In the genomic region with DNA sequence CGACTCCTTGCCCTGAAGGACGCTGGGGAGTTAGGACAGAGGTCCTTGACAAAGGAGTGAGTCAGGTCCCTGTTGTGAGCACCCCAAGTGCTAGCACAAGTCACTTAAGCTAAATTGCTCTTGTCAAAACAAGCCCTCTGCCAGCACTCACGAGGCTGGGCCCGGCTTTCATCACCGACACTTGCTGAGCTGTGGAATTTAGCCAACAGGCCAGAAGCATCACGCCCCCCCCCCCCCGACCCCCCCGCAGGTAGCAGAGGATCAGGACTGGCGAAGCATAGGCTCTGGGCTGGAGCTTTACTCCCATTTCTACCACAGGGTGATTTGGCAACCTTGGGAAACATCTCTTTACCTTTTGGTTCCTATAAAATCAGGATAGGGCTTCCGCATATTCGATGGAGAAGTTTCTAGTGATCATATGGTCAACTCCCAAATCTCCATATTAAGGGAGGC, we compare ENCODE assay signal across 19 cellular contexts.
DNase-seq lines count a peak whose midpoint lies in the region; ATAC-seq, FAIRE-seq and TF ChIP-seq lines count a peak whose summit lies in the region.
"Had no signal": no experiment of that assay in that cellular context is flagged by ENCODE, and none has a peak within 500 bp of the region (broad histone marks: within the 10 kb centered on the region; RNA-seq: fewer than 3 reads in every experiment).

No MANE protein-coding gene starts in this region.

- H3K4me3 ChIP-seq in epithelial cell of esophagus (ENCODE audit: low read length) (no peak overlapping the region), kidney (ENCODE audit: low read length in 2 of 2) (no peak overlapping the region), subcutaneous abdominal adipose tissue (ENCODE audit: low read depth in 1 of 5, low read length in 5 of 5) (no peak overlapping the region), SJCRH30 (no peak overlapping the region)
- H3K4me3 ChIP-seq: GM12878, psoas muscle had no signal

- TF ChIP-seq CTCF in epithelial cell of esophagus (IDR thresholded peaks at IDR 0.05; ENCODE audit: insufficient read depth, low read depth, low read length, missing control alignments): no peak
- TF ChIP-seq CTCF in kidney (IDR thresholded peaks at IDR 0.05; ENCODE audit: borderline replicate concordance, extremely low read depth, insufficient read depth): no peak

- H3K4me1 ChIP-seq in kidney (ENCODE audit: control insufficient read depth in 1 of 2, insufficient read depth in 1 of 2, low read depth in 1 of 2, low read length in 2 of 2): peaks cover 0 to 16% of the 10 kb centered on the region in 2 donors
- H3K4me1 ChIP-seq in subcutaneous abdominal adipose tissue (ENCODE audit: control insufficient read depth in 5 of 5, insufficient read depth in 5 of 5, low read length in 5 of 5): peaks cover 0 to 35% (median 18%) of the 10 kb centered on the region in 5 donors
- H3K4me1 ChIP-seq in SJCRH30: no peaks in the 10 kb centered on the region
- H3K4me1 ChIP-seq: psoas muscle had no signal

- DNase-seq in NCI-H1694 (lab: John Stamatoyannopoulos, UW) (peak; percentile 29), epithelial cell of esophagus (ENCODE audit: low read depth) (peak; percentile 24), kidney (peak; percentile 48), SJCRH30 (no peak), Ammon's horn (ENCODE audit: low spot score) (no peak)
- DNase-seq: activated naive CD4-positive, alpha-beta T cell treated with anti-CD3 and anti-CD28 coated beads for 36 hours; activated T-cell treated with anti-CD3 and anti-CD28 coated beads, Interleukin-2, amount 50 U/mL, for 48 hours; CD4-positive, CD25-positive, alpha-beta regulatory T cell; cerebellar nuclear complex; effector memory CD4-positive, alpha-beta T cell; GOT3; NCI-H2029 treated with DMSO at 0.1 percent for 48 hours; NCI-H526; nephron progenitor cell; psoas muscle had no signal

- H3K36me3 ChIP-seq in kidney (ENCODE audit: control insufficient read depth in 1 of 2, insufficient read depth in 2 of 2, low read length in 2 of 2) (no peaks in the 10 kb centered on the region), subcutaneous abdominal adipose tissue (ENCODE audit: control insufficient read depth in 5 of 5, insufficient read depth in 5 of 5, low read length in 5 of 5) (no peaks in the 10 kb centered on the region), SJCRH30 (no peaks in the 10 kb centered on the region)

- no peaks in the 10 kb centered on the region for H3K27me3 ChIP-seq in subcutaneous abdominal adipose tissue (ENCODE audit: control insufficient read depth in 5 of 5, insufficient read depth in 4 of 5, low read length in 5 of 5)
- no peaks in the 10 kb centered on the region for H3K27me3 ChIP-seq in SJCRH30

- ATAC-seq in GM19397 (IDR thresholded peaks at IDR 0.05; ENCODE audit: unreplicated experiment): no peak
- no peak for ATAC-seq in HG03196 (IDR thresholded peaks at IDR 0.05; ENCODE audit: unreplicated experiment)
- ATAC-seq: GM12878, psoas muscle had no signal

- H3K9me3 ChIP-seq in kidney (ENCODE audit: control insufficient read depth in 1 of 2, low read length in 2 of 2): no peaks in the 10 kb centered on the region
- peaks cover 0 to 5% (median 4%) of the 10 kb centered on the region in 5 donors for H3K9me3 ChIP-seq in subcutaneous abdominal adipose tissue (ENCODE audit: control insufficient read depth in 5 of 5, low read length in 5 of 5)
- no peaks in the 10 kb centered on the region for H3K9me3 ChIP-seq in SJCRH30 (replicated peaks)
- H3K9me3 ChIP-seq: psoas muscle had no signal

- no peak overlapping the region for H3K9ac ChIP-seq in kidney (ENCODE audit: low read length in 2 of 2)
- H3K9ac ChIP-seq in subcutaneous abdominal adipose tissue (ENCODE audit: low read length in 5 of 5): no peak overlapping the region

- FAIRE-seq in kidney (lab: Jason Lieb, UNC): no peak
- FAIRE-seq: GM12878 had no signal

- no peak overlapping the region for H3K27ac ChIP-seq in kidney (ENCODE audit: low read depth in 2 of 2, low read length in 2 of 2)
- H3K27ac ChIP-seq in subcutaneous abdominal adipose tissue (ENCODE audit: low read depth, low read length): peak overlapping the region; percentile 23
- H3K27ac ChIP-seq in SJCRH30: no peak overlapping the region
- H3K27ac ChIP-seq: psoas muscle had no signal

- intact Hi-C loops in kidney (cut with DNase I): no loop called here

Comparison
In these comparisons a context has a peak if more than half of its experiments do, and no peak if none do; other contexts are left out.
1. DNase-seq: peak in NCI-H1694 (single experiment), epithelial cell of esophagus (single experiment) and kidney (single experiment); none in SJCRH30 (0 of 2) and Ammon's horn (single experiment).